1 cellular context compared by ENCODE assay signal in the genomic region with DNA sequence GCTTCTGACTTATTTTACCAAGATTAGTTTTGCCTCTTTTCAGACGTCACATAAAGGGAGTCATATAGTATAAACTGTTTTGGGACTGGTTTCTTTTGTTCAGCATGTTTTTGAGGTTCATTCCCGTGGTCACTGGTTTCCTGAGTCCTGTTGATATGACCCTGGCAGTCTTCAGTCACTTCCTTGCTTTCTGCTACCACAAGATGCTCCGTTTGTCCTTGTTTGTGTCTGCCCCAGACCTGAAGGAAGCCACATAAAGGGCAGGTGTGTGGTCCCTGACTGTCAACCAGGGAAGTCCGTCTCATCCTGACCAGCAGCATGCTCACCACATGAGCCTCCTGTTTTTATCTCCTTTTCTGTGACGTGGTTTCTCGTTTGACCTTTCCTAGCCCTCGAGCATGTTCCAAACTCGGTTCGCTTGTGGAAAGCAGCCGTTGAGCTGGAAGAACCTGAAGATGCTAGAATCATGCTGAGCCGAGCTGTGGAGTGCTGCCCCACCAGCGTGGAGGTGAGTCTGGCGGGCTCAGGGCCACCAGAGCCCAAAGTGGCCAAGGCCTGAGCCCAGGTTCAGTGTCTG.
TF ChIP-seq lines count a peak whose summit lies in the region.

No MANE protein-coding gene starts in this region.

TF ChIP-seq in K562, 482 proteins besides CTCF, POLR2A, EP300 and RAD21:
- TF ChIP-seq ZNF124 (CRISPR knock-in tag; IDR thresholded peaks at IDR 0.05) = 0 out of 2 replicates have a peak, but pooled peaks have one; percentile 36
- TF ChIP-seq ZNF217 (CRISPR knock-in tag; IDR thresholded peaks at IDR 0.05) = no peak
- no peak for TF ChIP-seq PHB2 (IDR thresholded peaks at IDR 0.05; ENCODE audit: low read depth)
